34 cellular contexts compared by ENCODE assay signal in genomic region chr16:81894592-81894991, GRCh38.
"Had no signal": no experiment of that assay in that cellular context is flagged by ENCODE, and none has a peak within 500 bp of the region (broad histone marks: within the 10 kb centered on the region; RNA-seq: fewer than 3 reads in every experiment).

No MANE protein-coding gene starts in this region.

- H3K4me1 ChIP-seq: adrenal gland, ascending aorta, body of pancreas, breast epithelium had no signal

- H3K27ac ChIP-seq: adrenal gland, ascending aorta, body of pancreas, brain microvascular endothelial cell, breast epithelium, cardiac muscle cell had no signal

- H3K27ac Mint-ChIP-seq: activated naive CD4-positive, alpha-beta T cell treated with anti-CD3 and anti-CD28 coated beads for 36 hours; activated naive CD4-positive, alpha-beta T cell treated with anti-CD3 and anti-CD28 coated beads, Interleukin-2, amount 10 ng/mL, durations not matched to agents 7 days and 5 days; activated naive CD4-positive, alpha-beta T cell treated with anti-CD3 and anti-CD28 coated beads, Interleukin-2, amount 50 U/mL, for 24 hours; activated naive CD4-positive, alpha-beta T cell treated with anti-CD3 and anti-CD28 coated beads, Interleukin-2, amount 50 U/mL, for 72 hours; activated naive CD8-positive, alpha-beta T cell; activated naive CD8-positive, alpha-beta T cell treated with anti-CD3 and anti-CD28 coated beads for 36 hours; activated naive CD8-positive, alpha-beta T cell treated with anti-CD3 and anti-CD28 coated beads, Interleukin-2, amount 10 ng/mL, durations not matched to agents 7 days and 5 days; activated naive CD8-positive, alpha-beta T cell treated with anti-CD3 and anti-CD28 coated beads, Interleukin-2, amount 50 U/mL, for 24 hours; activated T-cell treated with anti-CD3 and anti-CD28 coated beads, Interleukin-2, amount 50 U/mL, for 24 hours; activated T-cell treated with anti-CD3 and anti-CD28 coated beads, Interleukin-2, amount 50 U/mL, for 72 hours; activated T-helper 1 cell treated with anti-CD3 and anti-CD28 coated beads, Interleukin-12 subunit alpha, Interleukin-12 subunit beta, Interleukin-2, Interleukin-4 antibody, amounts not matched to agents 30 ng/mL and 10 ng/mL and 1 ng/mL, durations not matched to agents 14 hours and 24 hours and 36 hours; activated T-helper 17 cell treated with anti-CD3 and anti-CD28 coated beads, Interleukin-2, amount 50 U/mL, for 72 hours; activated T-helper 2 cell treated with anti-CD3 and anti-CD28 coated beads, Interferon-gamma antibody, Interleukin-2, Interleukin-4, amounts not matched to agents 10 μg/mL and 5 μg/mL and 100 μg/mL, durations not matched to agents 14 hours and 24 hours and 36 hours; brain had no signal

- H3K9me3 ChIP-seq: adrenal gland, ascending aorta, body of pancreas, breast epithelium had no signal

- H3K27me3 Mint-ChIP-seq: activated naive CD4-positive, alpha-beta T cell treated with anti-CD3 and anti-CD28 coated beads, Interleukin-2, amount 10 ng/mL, durations not matched to agents 7 days and 5 days; activated naive CD4-positive, alpha-beta T cell treated with anti-CD3 and anti-CD28 coated beads, Interleukin-2, amount 50 U/mL, for 24 hours; activated naive CD8-positive, alpha-beta T cell; activated naive CD8-positive, alpha-beta T cell treated with anti-CD3 and anti-CD28 coated beads for 36 hours; activated naive CD8-positive, alpha-beta T cell treated with anti-CD3 and anti-CD28 coated beads, Interleukin-2, amount 10 ng/mL, durations not matched to agents 7 days and 5 days; activated naive CD8-positive, alpha-beta T cell treated with anti-CD3 and anti-CD28 coated beads, Interleukin-2, amount 50 U/mL, for 24 hours; activated T-cell treated with anti-CD3 and anti-CD28 coated beads, Interleukin-2, amount 50 U/mL, for 24 hours; activated T-helper 17 cell treated with anti-CD3 and anti-CD28 coated beads, Interleukin-2, amount 50 U/mL, for 72 hours; central memory CD8-positive, alpha-beta T cell had no signal

- H3K27me3 ChIP-seq: adrenal gland, ascending aorta, body of pancreas, brain microvascular endothelial cell, breast epithelium, cardiac muscle cell had no signal

- H3K36me3 Mint-ChIP-seq: activated naive CD4-positive, alpha-beta T cell treated with anti-CD3 and anti-CD28 coated beads, Interleukin-2, amount 10 ng/mL, durations not matched to agents 7 days and 5 days; activated naive CD4-positive, alpha-beta T cell treated with anti-CD3 and anti-CD28 coated beads, Interleukin-2, amount 50 U/mL, for 24 hours; activated naive CD4-positive, alpha-beta T cell treated with anti-CD3 and anti-CD28 coated beads, Interleukin-2, amount 50 U/mL, for 72 hours; activated naive CD8-positive, alpha-beta T cell; activated naive CD8-positive, alpha-beta T cell treated with anti-CD3 and anti-CD28 coated beads for 36 hours; activated naive CD8-positive, alpha-beta T cell treated with anti-CD3 and anti-CD28 coated beads, Interleukin-2, amount 10 ng/mL, durations not matched to agents 7 days and 5 days; brain had no signal

- H3K9me3 Mint-ChIP-seq: activated naive CD4-positive, alpha-beta T cell treated with anti-CD3 and anti-CD28 coated beads for 36 hours; activated naive CD4-positive, alpha-beta T cell treated with anti-CD3 and anti-CD28 coated beads, Interleukin-2, amount 10 ng/mL, durations not matched to agents 7 days and 5 days; activated naive CD4-positive, alpha-beta T cell treated with anti-CD3 and anti-CD28 coated beads, Interleukin-2, amount 50 U/mL, for 24 hours; activated naive CD4-positive, alpha-beta T cell treated with anti-CD3 and anti-CD28 coated beads, Interleukin-2, amount 50 U/mL, for 72 hours; activated naive CD8-positive, alpha-beta T cell treated with anti-CD3 and anti-CD28 coated beads for 36 hours; activated naive CD8-positive, alpha-beta T cell treated with anti-CD3 and anti-CD28 coated beads, Interleukin-2, amount 10 ng/mL, durations not matched to agents 7 days and 5 days; activated naive CD8-positive, alpha-beta T cell treated with anti-CD3 and anti-CD28 coated beads, Interleukin-2, amount 50 U/mL, for 24 hours; activated T-cell treated with anti-CD3 and anti-CD28 coated beads, Interleukin-2, amount 50 U/mL, for 24 hours; activated T-cell treated with anti-CD3 and anti-CD28 coated beads, Interleukin-2, amount 50 U/mL, for 4 hours; activated T-cell treated with anti-CD3 and anti-CD28 coated beads, Interleukin-2, amount 50 U/mL, for 72 hours; activated T-helper 1 cell treated with anti-CD3 and anti-CD28 coated beads, Interleukin-12 subunit alpha, Interleukin-12 subunit beta, Interleukin-2, Interleukin-4 antibody, amounts not matched to agents 30 ng/mL and 10 ng/mL and 1 ng/mL, durations not matched to agents 14 hours and 24 hours and 36 hours; activated T-helper 17 cell treated with anti-CD3 and anti-CD28 coated beads, Interleukin-2, amount 50 U/mL, for 72 hours; activated T-helper 2 cell treated with anti-CD3 and anti-CD28 coated beads, Interferon-gamma antibody, Interleukin-2, Interleukin-4, amounts not matched to agents 10 μg/mL and 5 μg/mL and 100 μg/mL, durations not matched to agents 14 hours and 24 hours and 36 hours; central memory CD8-positive, alpha-beta T cell had no signal

- H3K4me3 Mint-ChIP-seq: activated naive CD4-positive, alpha-beta T cell treated with anti-CD3 and anti-CD28 coated beads for 36 hours; activated naive CD4-positive, alpha-beta T cell treated with anti-CD3 and anti-CD28 coated beads, Interleukin-2, amount 10 ng/mL, durations not matched to agents 7 days and 5 days; activated naive CD4-positive, alpha-beta T cell treated with anti-CD3 and anti-CD28 coated beads, Interleukin-2, amount 50 U/mL, for 24 hours; activated naive CD8-positive, alpha-beta T cell; activated naive CD8-positive, alpha-beta T cell treated with anti-CD3 and anti-CD28 coated beads for 36 hours; activated naive CD8-positive, alpha-beta T cell treated with anti-CD3 and anti-CD28 coated beads, Interleukin-2, amount 10 ng/mL, durations not matched to agents 7 days and 5 days; activated naive CD8-positive, alpha-beta T cell treated with anti-CD3 and anti-CD28 coated beads, Interleukin-2, amount 50 U/mL, for 24 hours; activated T-cell treated with anti-CD3 and anti-CD28 coated beads, Interleukin-2, amount 50 U/mL, for 24 hours; activated T-cell treated with anti-CD3 and anti-CD28 coated beads, Interleukin-2, amount 50 U/mL, for 4 hours; activated T-cell treated with anti-CD3 and anti-CD28 coated beads, Interleukin-2, amount 50 U/mL, for 72 hours; activated T-helper 1 cell treated with anti-CD3 and anti-CD28 coated beads, Interleukin-12 subunit alpha, Interleukin-12 subunit beta, Interleukin-2, Interleukin-4 antibody, amounts not matched to agents 30 ng/mL and 10 ng/mL and 1 ng/mL, durations not matched to agents 14 hours and 24 hours and 36 hours; activated T-helper 17 cell treated with anti-CD3 and anti-CD28 coated beads, Interleukin-2, amount 50 U/mL, for 72 hours; brain; central memory CD8-positive, alpha-beta T cell had no signal

- H3K36me3 ChIP-seq: adrenal gland, ascending aorta, brain microvascular endothelial cell, breast epithelium, cardiac muscle cell had no signal

- DNase-seq: activated gamma-delta T cell; activated gamma-delta T cell treated with Interleukin-2 at 50 U/mL for 16 hours; activated naive CD4-positive, alpha-beta T cell; activated naive CD4-positive, alpha-beta T cell treated with anti-CD3 and anti-CD28 coated beads for 36 hours; activated naive CD4-positive, alpha-beta T cell treated with anti-CD3 and anti-CD28 coated beads, Interleukin-2, amount 10 ng/mL, durations not matched to agents 7 days and 5 days; activated naive CD4-positive, alpha-beta T cell treated with anti-CD3 and anti-CD28 coated beads, Interleukin-2, amount 50 U/mL, for 16 hours; activated naive CD4-positive, alpha-beta T cell treated with Interleukin-2 at 50 U/mL for 16 hours; activated naive CD8-positive, alpha-beta T cell treated with anti-CD3 and anti-CD28 coated beads for 36 hours; activated naive CD8-positive, alpha-beta T cell treated with anti-CD3 and anti-CD28 coated beads, Interleukin-2, amount 10 ng/mL, durations not matched to agents 7 days and 5 days; activated naive CD8-positive, alpha-beta T cell treated with anti-CD3 and anti-CD28 coated beads, Interleukin-2, amount 50 U/mL, for 24 hours; activated T-cell treated with anti-CD3 and anti-CD28 coated beads for 4 hours; activated T-cell treated with anti-CD3 and anti-CD28 coated beads, Interleukin-2, amount 50 U/mL, for 1 hour; activated T-cell treated with anti-CD3 and anti-CD28 coated beads, Interleukin-2, amount 50 U/mL, for 24 hours; activated T-cell treated with anti-CD3 and anti-CD28 coated beads, Interleukin-2, amount 50 U/mL, for 4 hours; activated T-cell treated with anti-CD3 and anti-CD28 coated beads, Interleukin-2, amount 50 U/mL, for 48 hours; activated T-cell treated with anti-CD3 and anti-CD28 coated beads, Interleukin-2, amount 50 U/mL, for 72 hours; amniotic stem cell; aorta; body of pancreas; brain microvascular endothelial cell; central memory CD4-positive, alpha-beta T cell; cerebellar nuclear complex had no signal

- H3K4me3 ChIP-seq: adrenal gland, ascending aorta, body of pancreas, breast epithelium, cardiac muscle cell had no signal

- H3K4me1 Mint-ChIP-seq: activated naive CD4-positive, alpha-beta T cell treated with anti-CD3 and anti-CD28 coated beads, Interleukin-2, amount 10 ng/mL, durations not matched to agents 7 days and 5 days; activated naive CD4-positive, alpha-beta T cell treated with anti-CD3 and anti-CD28 coated beads, Interleukin-2, amount 50 U/mL, for 24 hours; activated naive CD8-positive, alpha-beta T cell treated with anti-CD3 and anti-CD28 coated beads for 36 hours; activated naive CD8-positive, alpha-beta T cell treated with anti-CD3 and anti-CD28 coated beads, Interleukin-2, amount 10 ng/mL, durations not matched to agents 7 days and 5 days; activated naive CD8-positive, alpha-beta T cell treated with anti-CD3 and anti-CD28 coated beads, Interleukin-2, amount 50 U/mL, for 24 hours; activated T-helper 17 cell treated with anti-CD3 and anti-CD28 coated beads, Interleukin-2, amount 50 U/mL, for 72 hours; brain; central memory CD8-positive, alpha-beta T cell had no signal
